In genomic region chrX:65695849-65696248, GRCh38 we compare ENCODE assay signal across 1 cellular context.
TF ChIP-seq lines count a peak whose summit lies in the region.

No MANE protein-coding gene starts in this region.

TF ChIP-seq in K562, 482 proteins besides CTCF, POLR2A, EP300 and RAD21 (continued from another document and continues in another):
- TF ChIP-seq POLR2AphosphoS2 (IDR thresholded peaks at IDR 0.05; ENCODE audit: low read length) (no peak), ZNF134 (CRISPR knock-in tag; conservative IDR thresholded peaks at IDR 0.05) (no peak), TCFL5 (CRISPR knock-in tag; conservative IDR thresholded peaks at IDR 0.05) (no peak), ZBTB7A (IDR thresholded peaks at IDR 0.05; ENCODE audit: borderline replicate concordance, control insufficient read depth, low read depth, low read length) (no peak), HMGN3 (IDR thresholded peaks at IDR 0.05; ENCODE audit: borderline replicate concordance, extremely low read depth, insufficient read length, low read depth, low read length) (no peak), ILF3 (IDR thresholded peaks at IDR 0.05; ENCODE audit: borderline replicate concordance) (no peak), ZFP30 (CRISPR knock-in tag; IDR thresholded peaks at IDR 0.05; ENCODE audit: borderline replicate concordance) (no peak), MEIS2 (IDR thresholded peaks at IDR 0.05; ENCODE audit: partially characterized antibody) (peak; percentile 25), TAL1 (IDR thresholded peaks at IDR 0.05) (peak; percentile 51), CTBP1 (IDR thresholded peaks at IDR 0.05; ENCODE audit: borderline replicate concordance) (peak; percentile 18; the same call in 1 of the 2 replicates), NCOA6 (IDR thresholded peaks at IDR 0.05) (no peak), MIER1 (IDR thresholded peaks at IDR 0.05; ENCODE audit: low read depth) (no peak), ZBTB26 (CRISPR knock-in tag; IDR thresholded peaks at IDR 0.05) (no peak), ZHX1 (conservative IDR thresholded peaks at IDR 0.05; ENCODE audit: low read length) (no peak), ZNF24 (IDR thresholded peaks at IDR 0.05) (no peak), BCLAF1 (IDR thresholded peaks at IDR 0.05; ENCODE audit: borderline replicate concordance in 1 of 2, control insufficient read depth in 1 of 2, low read depth in 2 of 2, low read length in 1 of 2) (no peak), SPI1 (IDR thresholded peaks at IDR 0.05; ENCODE audit: borderline replicate concordance, low read depth, low read length) (no peak), SOX6 (IDR thresholded peaks at IDR 0.05) (peak; percentile 59; the same call in 1 of the 2 replicates), CBFA2T3 (IDR thresholded peaks at IDR 0.05) (peak; percentile 73), CBX2 (IDR thresholded peaks at IDR 0.05; ENCODE audit: insufficient read depth, low read length, poor library complexity, severe bottlenecking) (no peak), NCOR1 (IDR thresholded peaks at IDR 0.05) (peak; percentile 45), GTF2A2 (tag; IDR thresholded peaks at IDR 0.05) (no peak), NELFE (IDR thresholded peaks at IDR 0.05; ENCODE audit: insufficient read depth, insufficient read length) (no peak), RNF219 (CRISPR knock-in tag; IDR thresholded peaks at IDR 0.05) (no peak), U2AF2 (optimal IDR thresholded peaks at IDR 0.05; ENCODE audit: low read depth, low read length) (no peak), ZNF212 (CRISPR knock-in tag; IDR thresholded peaks at IDR 0.05) (no peak), SMARCA4 (IDR thresholded peaks at IDR 0.05) (0 out of 2 replicates have a peak, but pooled peaks have one; percentile 15), POLR3G (IDR thresholded peaks at IDR 0.05; ENCODE audit: extremely low read depth, insufficient read length, insufficient replicate concordance) (no peak), ZBTB12 (CRISPR knock-in tag; IDR thresholded peaks at IDR 0.05) (no peak), SRSF9 (IDR thresholded peaks at IDR 0.05; ENCODE audit: borderline replicate concordance, low read depth, low read length) (no peak), MAX (CRISPR knock-in tag; IDR thresholded peaks at IDR 0.05) (no peak), REST (CRISPR knock-in tag; IDR thresholded peaks at IDR 0.05; ENCODE audit: low read depth) (no peak), PKNOX1 (IDR thresholded peaks at IDR 0.05) (peak; percentile 32; the same call in 1 of the 2 replicates), HDAC3 (IDR thresholded peaks at IDR 0.05; ENCODE audit: borderline replicate concordance, partially characterized antibody) (no peak), PHTF2 (CRISPR knock-in tag; IDR thresholded peaks at IDR 0.05) (no peak), BHLHE40 (IDR thresholded peaks at IDR 0.05; ENCODE audit: low read length) (peak; percentile 59; the same call in 1 of the 2 replicates), MLX (CRISPR knock-in tag; conservative IDR thresholded peaks at IDR 0.05) (no peak), BCOR (IDR thresholded peaks at IDR 0.05) (no peak), TRIM28 (IDR thresholded peaks at IDR 0.05) (no peak), ZFP36 (IDR thresholded peaks at IDR 0.05; ENCODE audit: low read depth, low read length, partially characterized antibody) (no peak), ZNF143 (CRISPR knock-in tag; IDR thresholded peaks at IDR 0.05) (no peak), CLOCK (CRISPR knock-in tag; IDR thresholded peaks at IDR 0.05; ENCODE audit: borderline replicate concordance) (no peak)
